Comparison of ENCODE assay signal across 17 cellular contexts in the genomic region with DNA sequence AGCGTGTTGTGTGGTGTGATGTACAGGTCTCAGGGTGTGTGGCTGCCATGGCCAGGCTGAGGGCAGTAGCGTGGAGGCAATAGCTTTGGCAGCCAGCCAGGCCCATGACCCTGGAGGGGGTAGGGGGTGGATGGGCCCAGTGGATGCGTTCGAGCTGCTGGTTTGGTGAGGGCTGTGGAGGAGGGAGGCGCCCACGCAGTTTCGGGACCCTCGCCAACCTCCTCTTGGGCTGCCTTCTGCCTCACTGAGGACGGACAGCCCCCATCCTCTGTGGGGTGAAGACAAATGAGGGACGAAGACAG.
DNase-seq lines count a peak whose midpoint lies in the region; ATAC-seq and TF ChIP-seq lines count a peak whose summit lies in the region.
"Had no signal": no experiment of that assay in that cellular context is flagged by ENCODE, and none has a peak within 500 bp of the region (broad histone marks: within the 10 kb centered on the region; RNA-seq: fewer than 3 reads in every experiment).

No MANE protein-coding gene starts in this region.

- TF ChIP-seq CTCF in BE2C (IDR thresholded peaks at IDR 0.05; ENCODE audit: low read depth, low read length) = no peak
- TF ChIP-seq CTCF in HFFc6 (IDR thresholded peaks at IDR 0.05) = no peak
- TF ChIP-seq CTCF in ascending aorta (IDR thresholded peaks at IDR 0.05) = no peak
- no peak for TF ChIP-seq CTCF in neural progenitor cell (IDR thresholded peaks at IDR 0.05)

- no peak overlapping the region for H3K4me3 ChIP-seq in BE2C (ENCODE audit: low read depth, low read length)
- H3K4me3 ChIP-seq in ascending aorta = no peak overlapping the region
- no peak overlapping the region for H3K4me3 ChIP-seq in neural progenitor cell
- H3K4me3 ChIP-seq: MG63, Peyer's patch, SK-N-MC had no signal

- H3K27me3 ChIP-seq in BE2C = no peaks in the 10 kb centered on the region
- H3K27me3 ChIP-seq in ascending aorta = no peaks in the 10 kb centered on the region
- no peaks in the 10 kb centered on the region for H3K27me3 ChIP-seq in neural progenitor cell
- H3K27me3 ChIP-seq: MG63, Peyer's patch had no signal

- H3K4me3 Mint-ChIP-seq in HFFc6 = 0 out of 2 replicates have a peak overlapping the region, but pooled peaks have one; percentile 48
- H3K4me3 Mint-ChIP-seq in neural progenitor cell = peak overlapping the region; percentile 48

- intact Hi-C loops in ascending aorta (cut with DNase I) = loop anchor here (5.0 kb wide), 2 partner anchors 183 to 252 kb away; no protein-coding TSS in a partner anchor

- H4K20me1 ChIP-seq in neural progenitor cell (ENCODE audit: low read depth) = no peaks in the 10 kb centered on the region

- H3K27ac Mint-ChIP-seq in HFFc6 = peak overlapping the region; percentile 59
- H3K27ac Mint-ChIP-seq in neural progenitor cell = peak overlapping the region; percentile 35

- H3K9ac ChIP-seq in neural progenitor cell = no peak overlapping the region

- H3K36me3 Mint-ChIP-seq in HFFc6 (ENCODE audit: low read depth) (0 out of 2 replicates have a peak, but pooled peaks cover 5% of the 10 kb centered on the region), neural progenitor cell (no peaks in the 10 kb centered on the region)

- H3K36me3 ChIP-seq in BE2C = no peaks in the 10 kb centered on the region
- H3K36me3 ChIP-seq in ascending aorta = no peaks in the 10 kb centered on the region
- no peaks in the 10 kb centered on the region for H3K36me3 ChIP-seq in neural progenitor cell
- H3K36me3 ChIP-seq: MG63, Peyer's patch had no signal

- H3K27ac ChIP-seq in ascending aorta (peak overlapping the region; percentile 81 to 88), neural progenitor cell (no peak overlapping the region)
- H3K27ac ChIP-seq: Peyer's patch, SK-N-MC had no signal

- H2AFZ ChIP-seq in neural progenitor cell (replicated peaks) = no peak overlapping the region

- no peaks in the 10 kb centered on the region for H3K79me2 ChIP-seq in neural progenitor cell (ENCODE audit: low read depth)

- H3K4me1 ChIP-seq in BE2C (peaks cover 78% of the 10 kb centered on the region), ascending aorta (peaks cover 29 to 69% of the 10 kb centered on the region in 2 donors), neural progenitor cell (no peaks in the 10 kb centered on the region)
- H3K4me1 ChIP-seq: Caco-2 had no signal

- DNase-seq in BE2C = peak; percentile 65
- DNase-seq in HFFc6 = no peak
- no peak for DNase-seq in ascending aorta (ENCODE audit: low spot score in 2 of 2)
- DNase-seq in neural progenitor cell (ENCODE audit: low spot score) = no peak
- no peak for DNase-seq in NCI-H510A (lab: John Stamatoyannopoulos, UW)
- DNase-seq in NCI-H2029 treated with DMSO at 0.1 percent for 48 hours (lab: John Stamatoyannopoulos, UW) = no peak
- no peak for DNase-seq in AML-193 (lab: John Stamatoyannopoulos, UW)
- DNase-seq: Caco-2, MG63, NCI-H1092 treated with DMSO at 0.1 percent for 48 hours, NCI-H1930, NCI-H510A treated with DMSO at 0.1 percent for 48 hours, Peyer's patch, Right ventricle myocardium superior had no signal

- H3K4me2 ChIP-seq in neural progenitor cell = no peak overlapping the region

- ATAC-seq in HG02852 (IDR thresholded peaks at IDR 0.05; ENCODE audit: unreplicated experiment) = no peak
- ATAC-seq: HCT116 had no signal

- no peaks in the 10 kb centered on the region for H3F3A ChIP-seq in neural progenitor cell (ENCODE audit: low read depth)

- H3K9me3 ChIP-seq in BE2C (no peaks in the 10 kb centered on the region), ascending aorta (no peaks in the 10 kb centered on the region), neural progenitor cell (ENCODE audit: low read depth) (no peaks in the 10 kb centered on the region)
- H3K9me3 ChIP-seq: Caco-2, MG63, Peyer's patch had no signal

- H3K9me3 Mint-ChIP-seq in HFFc6 (no peaks in the 10 kb centered on the region), neural progenitor cell (no peaks in the 10 kb centered on the region)

- H3K27me3 Mint-ChIP-seq in HFFc6 (ENCODE audit: insufficient read depth) (peaks cover 6% of the 10 kb centered on the region), neural progenitor cell (ENCODE audit: insufficient read depth, low read depth) (peaks cover 9% of the 10 kb centered on the region)

- H3K4me1 Mint-ChIP-seq in HFFc6 (ENCODE audit: low read depth) (peaks cover 52% of the 10 kb centered on the region), neural progenitor cell (peaks cover 19% of the 10 kb centered on the region)
